In genomic region chr2:35447210-35447609, GRCh38 we compare ENCODE assay signal across 20 cellular contexts.
DNase-seq lines count a peak whose midpoint lies in the region; ATAC-seq, FAIRE-seq and TF ChIP-seq lines count a peak whose summit lies in the region.
"Had no signal": no experiment of that assay in that cellular context is flagged by ENCODE, and none has a peak within 500 bp of the region (broad histone marks: within the 10 kb centered on the region; RNA-seq: fewer than 3 reads in every experiment).

No MANE protein-coding gene starts in this region.

- no peak overlapping the region for H3K4me3 Mint-ChIP-seq in activated T-cell treated with anti-CD3 and anti-CD28 coated beads, Interleukin-2, amount 50 U/mL, for 24 hours
- H3K4me3 Mint-ChIP-seq: B cell had no signal

- DNase-seq in HL-60 (ENCODE audit: low read depth in 1 of 2, low spot score in 1 of 2) (peak; percentile 17 to 78), NCI-H82 treated with DMSO at 0.1 percent for 48 hours (lab: John Stamatoyannopoulos, UW; ENCODE audit: unreplicated experiment) (peak; percentile 53), K562 (ENCODE audit: extremely low read depth in 1 of 4, low spot score in 3 of 4) (no peak), retinal pigment epithelial cell (ENCODE audit: low read depth) (peak; percentile 91)
- no peak for DNase-seq in activated T-cell treated with anti-CD3 and anti-CD28 coated beads, Interleukin-2, amount 50 U/mL, for 24 hours
- DNase-seq: activated CD4-positive, alpha-beta T cell treated with anti-CD3 and anti-CD28 coated beads, Interleukin-2, amount 50 U/mL, for 48 hours; activated naive CD4-positive, alpha-beta T cell treated with Interleukin-2 at 50 U/mL for 16 hours; activated T-cell treated with anti-CD3 and anti-CD28 coated beads for 4 hours; amygdala; foreskin keratinocyte; GOT3; NCI-H2029; stimulated activated CD4-positive, alpha-beta T cell treated with anti-CD3 and anti-CD28 coated beads, Interleukin-12 subunit alpha, Interleukin-12 subunit beta, amount 100 ng/mL, for 4 hours had no signal

- no peaks in the 10 kb centered on the region for H3K4me1 Mint-ChIP-seq in activated T-cell treated with anti-CD3 and anti-CD28 coated beads, Interleukin-2, amount 50 U/mL, for 24 hours (ENCODE audit: low read depth)
- H3K4me1 Mint-ChIP-seq: B cell had no signal

- TF ChIP-seq POLR2A in K562 (conservative IDR thresholded peaks at IDR 0.05), result no peak

- no peak overlapping the region for H3K4me2 ChIP-seq in K562 (ENCODE audit: insufficient read depth, low read length)

- no peak for FAIRE-seq in K562 (lab: Jason Lieb, UNC)
- FAIRE-seq: GM19239 had no signal

- no peak overlapping the region for H3K9ac ChIP-seq in K562 (ENCODE audit: insufficient read depth in 1 of 2, low read depth in 2 of 2, low read length in 2 of 2)

- no peak for TF ChIP-seq EP300 in K562 (IDR thresholded peaks at IDR 0.05; ENCODE audit: low read length)

- no peak overlapping the region for H2AFZ ChIP-seq in K562 (ENCODE audit: low read depth, low read length)

- H3K27ac ChIP-seq in HL-60 (replicated peaks), result no peak overlapping the region
- no peak overlapping the region for H3K27ac ChIP-seq in K562 (ENCODE audit: extremely low read depth, low read depth, low read length)
- H3K27ac ChIP-seq: cardiac muscle cell, foreskin keratinocyte, thoracic aorta had no signal

- BruUV-seq in K562 (replicated peaks; lab: Mats Ljungman, UMichigan), result no TSS peak

- H3K9me3 Mint-ChIP-seq in activated T-cell treated with anti-CD3 and anti-CD28 coated beads, Interleukin-2, amount 50 U/mL, for 24 hours, result no peaks in the 10 kb centered on the region

- intact Hi-C loops in K562 (cut with micrococcal nuclease), result no loop called here

- H3K36me3 Mint-ChIP-seq in activated T-cell treated with anti-CD3 and anti-CD28 coated beads, Interleukin-2, amount 50 U/mL, for 24 hours (ENCODE audit: low read depth), result no peaks in the 10 kb centered on the region

- POLR2A ChIA-PET in K562 (lab: Yijun Ruan, JAX), result no interaction called here

- no peaks in the 10 kb centered on the region for H3K9me3 ChIP-seq in K562 (replicated peaks; ENCODE audit: control insufficient read depth, insufficient read depth, low read depth, low read length)
- H3K9me3 ChIP-seq: thoracic aorta had no signal

- ATAC-seq in K562 (no peak), GM18909 (IDR thresholded peaks at IDR 0.05; ENCODE audit: poor library complexity, unreplicated experiment) (no peak), HG03139 (IDR thresholded peaks at IDR 0.05; ENCODE audit: unreplicated experiment) (no peak)
- ATAC-seq: foreskin keratinocyte, Right ventricle myocardium inferior had no signal

- TF ChIP-seq CTCF in HL-60 (IDR thresholded peaks at IDR 0.05; ENCODE audit: insufficient read depth, low read length), result no peak
- TF ChIP-seq CTCF in K562 (IDR thresholded peaks at IDR 0.05 in 2 of 3, conservative IDR thresholded peaks at IDR 0.05 in 1 of 3; ENCODE audit: insufficient read depth in 2 of 3, low read depth in 1 of 3, low read length in 3 of 3), result no peak
- TF ChIP-seq CTCF in retinal pigment epithelial cell (conservative IDR thresholded peaks at IDR 0.05; ENCODE audit: low read depth, low read length), result no peak

- no peak overlapping the region for H3K27ac Mint-ChIP-seq in activated T-cell treated with anti-CD3 and anti-CD28 coated beads, Interleukin-2, amount 50 U/mL, for 24 hours
- H3K27ac Mint-ChIP-seq: B cell had no signal

- TF ChIP-seq RAD21 in K562 (CRISPR knock-in tag; conservative IDR thresholded peaks at IDR 0.05 in 1 of 2, IDR thresholded peaks at IDR 0.05 in 1 of 2), result no peak

- H4K20me1 ChIP-seq in K562 (replicated peaks; ENCODE audit: control insufficient read depth, insufficient read depth, low read length), result no peaks in the 10 kb centered on the region

- in situ Hi-C loops in K562 (cut with MboI), result no loop called here

- CTCF ChIA-PET in K562 (lab: Yijun Ruan, JAX; ENCODE audit: low intra/inter-chr PET ratio), result no interaction called here

- H3K4me1 ChIP-seq in K562 (replicated peaks in 1 of 2; ENCODE audit: control insufficient read depth in 2 of 2, insufficient read depth in 2 of 2, low read length in 2 of 2), result no peaks in the 10 kb centered on the region
- H3K4me1 ChIP-seq: foreskin keratinocyte had no signal

- H3K27me3 ChIP-seq in HL-60 (ENCODE audit: insufficient read depth, poor library complexity, severe bottlenecking) (no peaks in the 10 kb centered on the region), K562 (ENCODE audit: control insufficient read depth in 2 of 2, insufficient read depth in 2 of 2, low read length in 2 of 2) (no peaks in the 10 kb centered on the region)
- H3K27me3 ChIP-seq: cardiac muscle cell, foreskin keratinocyte had no signal

- H3K36me3 ChIP-seq in K562 (ENCODE audit: control insufficient read depth, insufficient read depth, low read length), result no peaks in the 10 kb centered on the region
- H3K36me3 ChIP-seq: cardiac muscle cell, thoracic aorta had no signal

- H3K4me3 ChIP-seq in HL-60 (replicated peaks; ENCODE audit: insufficient read depth, low read length), result no peak overlapping the region
- no peak overlapping the region for H3K4me3 ChIP-seq in K562
- H3K4me3 ChIP-seq in retinal pigment epithelial cell (ENCODE audit: low read length), result no peak overlapping the region
- H3K4me3 ChIP-seq: cardiac muscle cell, thoracic aorta had no signal

- H3K9me1 ChIP-seq in K562 (ENCODE audit: control insufficient read depth, insufficient read depth, low read length), result no peaks in the 10 kb centered on the region

- WGBS in K562 (ENCODE audit: insufficient coverage, low coverage, missing lambda C conversion rate), result 0% methylated on average over 5 of the region's 5 CpGs

- H3K27me3 Mint-ChIP-seq in activated T-cell treated with anti-CD3 and anti-CD28 coated beads, Interleukin-2, amount 50 U/mL, for 24 hours, result no peaks in the 10 kb centered on the region
- H3K27me3 Mint-ChIP-seq: B cell had no signal

- no peaks in the 10 kb centered on the region for H3K79me2 ChIP-seq in K562 (ENCODE audit: control insufficient read depth, insufficient read depth, low read length)

TF ChIP-seq in K562, 482 proteins besides CTCF, POLR2A, EP300 and RAD21:
- TF ChIP-seq ZC3H4 (CRISPR knock-in tag; IDR thresholded peaks at IDR 0.05; ENCODE audit: borderline replicate concordance), result no peak
- TF ChIP-seq TFE3 (CRISPR knock-in tag; IDR thresholded peaks at IDR 0.05), result peak; percentile 10; the same call in 1 of the 2 replicates

Comparison
In these comparisons a context has a peak if more than half of its experiments do, and no peak if none do; other contexts are left out.
1. DNase-seq: peak in HL-60 (2 of 2), NCI-H82 treated with DMSO at 0.1 percent for 48 hours (single experiment) and retinal pigment epithelial cell (single experiment); none in K562 (0 of 4) and activated T-cell treated with anti-CD3 and anti-CD28 coated beads, Interleukin-2, amount 50 U/mL, for 24 hours (single experiment).